In the genomic region with DNA sequence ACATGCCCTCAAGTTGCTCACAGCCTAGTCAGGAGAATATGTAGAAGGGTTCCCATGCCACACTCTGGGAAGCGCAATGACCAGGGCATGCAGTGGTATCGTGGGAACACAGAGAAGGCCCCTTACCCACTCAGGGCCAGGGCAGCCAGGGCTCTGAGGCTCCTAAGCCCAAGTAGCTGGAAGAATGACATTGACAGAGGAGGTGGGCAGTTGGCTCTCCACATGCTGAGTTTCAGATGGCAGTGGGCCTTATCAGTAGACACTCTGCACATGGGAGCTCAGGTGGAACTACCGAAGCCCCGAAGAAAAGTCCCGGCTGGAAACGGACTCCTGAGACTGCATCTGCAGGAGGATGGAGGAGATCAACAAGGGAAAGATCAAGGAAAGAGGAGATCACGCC, we compare ENCODE assay signal across 10 cellular contexts. TPM values are rescaled to one million over a fixed set of nuclear protein-coding genes. Genes with fewer than 3 reads are reported as not detected.
"Had no signal": no experiment of that assay in that cellular context is flagged by ENCODE, and none has a peak within 500 bp of the region (broad histone marks: within the 10 kb centered on the region; RNA-seq: fewer than 3 reads in every experiment).

No MANE protein-coding gene starts in this region.

- H3K9me3 ChIP-seq: gastroesophageal sphincter, heart right ventricle, thyroid gland had no signal

- H3K4me1 ChIP-seq: gastroesophageal sphincter, heart right ventricle, thyroid gland had no signal

- H3K27ac ChIP-seq: cardiac muscle cell, gastroesophageal sphincter, heart right ventricle, thyroid gland had no signal

- H3K36me3 ChIP-seq: cardiac muscle cell, gastroesophageal sphincter, heart right ventricle, thyroid gland had no signal

- ATAC-seq: gastroesophageal sphincter, heart right ventricle had no signal

- H3K27me3 ChIP-seq: cardiac muscle cell, thyroid gland had no signal

- H3K4me3 ChIP-seq: cardiac muscle cell, gastroesophageal sphincter, heart right ventricle, thyroid gland had no signal

- DNase-seq: activated CD4-positive, alpha-beta T cell treated with anti-CD3 and anti-CD28 coated beads, Interleukin-2, amount 50 U/mL, for 1 hour; activated gamma-delta T cell; activated T-cell treated with anti-CD3 and anti-CD28 coated beads, Interleukin-2, amount 50 U/mL, for 1 hour; heart right ventricle; stimulated activated CD4-positive, alpha-beta T cell treated with anti-CD3 and anti-CD28 coated beads, Interleukin-1b, Interleukin-23, amount 100 ng/mL, for 48 hours; T-helper 9 cell; thyroid gland had no signal

RNA-seq across cellular contexts. Expression of gene SVOPL, which starts 15.7 kb away (rescaled TPM):
- total RNA-seq: heart right ventricle, myocyte had no signal
- polyA plus RNA-seq: heart right ventricle had no signal
